Comparison of ENCODE assay signal across 23 cellular contexts in genomic region chr5:148989567-148989966, GRCh38.
DNase-seq lines count a peak whose midpoint lies in the region; ATAC-seq, FAIRE-seq and TF ChIP-seq lines count a peak whose summit lies in the region.
"Had no signal": no experiment of that assay in that cellular context is flagged by ENCODE, and none has a peak within 500 bp of the region (broad histone marks: within the 10 kb centered on the region; RNA-seq: fewer than 3 reads in every experiment).

No MANE protein-coding gene starts in this region.

- DNase-seq in ELR (ENCODE audit: low read depth) (peak; percentile 64), M059J (ENCODE audit: low read depth) (peak; percentile 78), epithelial cell of prostate (ENCODE audit: low read depth, low spot score) (no peak), keratinocyte (ENCODE audit: low read depth, low spot score) (no peak), sciatic nerve (ENCODE audit: low spot score) (no peak), HT-29 (ENCODE audit: low spot score) (no peak), RPMI8226 (no peak)
- no peak for DNase-seq in stimulated activated CD4-positive, alpha-beta T cell treated with anti-CD3 and anti-CD28 coated beads, Interleukin-4, amount 100 ng/mL, for 24 hours
- DNase-seq: Caco-2; CD4-positive, CD25-positive, alpha-beta regulatory T cell; CD8-positive, alpha-beta T cell; DMS153; DND-41; GDM1; H9 had no signal

- no peak for ATAC-seq in sciatic nerve
- ATAC-seq: CD8-positive, alpha-beta T cell; GM12878; GM23338; HCT116 had no signal

- TF ChIP-seq CTCF in keratinocyte (optimal IDR thresholded peaks at IDR 0.05 in 1 of 3, IDR thresholded peaks at IDR 0.05 in 1 of 3, conservative IDR thresholded peaks at IDR 0.05 in 1 of 3; ENCODE audit: extremely low read depth in 1 of 3, insufficient read depth in 2 of 3, low read length in 3 of 3) = no peak

- no peaks in the 10 kb centered on the region for H3K9me1 ChIP-seq in keratinocyte (ENCODE audit: control insufficient read depth, extremely low read depth, insufficient read depth, low read length)

- no peaks in the 10 kb centered on the region for H3K36me3 ChIP-seq in keratinocyte (ENCODE audit: control insufficient read depth in 2 of 2, extremely low read depth in 1 of 2, insufficient read depth in 2 of 2, low read length in 2 of 2)
- H3K36me3 ChIP-seq: BLaER1 had no signal

- H3K4me3 ChIP-seq in keratinocyte (ENCODE audit: control insufficient read depth in 2 of 3, extremely low read depth in 1 of 3, insufficient read depth in 2 of 3, low read depth in 1 of 3, low read length in 3 of 3) = no peak overlapping the region
- H3K4me3 ChIP-seq: BLaER1, GM12878, GM23338 had no signal

- H3K9me3 ChIP-seq in keratinocyte (ENCODE audit: control insufficient read depth, low read depth, low read length) = no peaks in the 10 kb centered on the region
- H3K9me3 ChIP-seq: BLaER1 had no signal

- no peak overlapping the region for H3K9ac ChIP-seq in keratinocyte (ENCODE audit: control insufficient read depth, extremely low read depth, insufficient read depth, low read length)
- H3K9ac ChIP-seq: BLaER1 had no signal

- H3K4me2 ChIP-seq in keratinocyte (ENCODE audit: control insufficient read depth, extremely low read depth, insufficient read depth, low read depth, low read length) = no peak overlapping the region
- H3K4me2 ChIP-seq: BLaER1, GM23338 had no signal

- intact Hi-C loops in sciatic nerve (cut with DNase I) = no loop called here

- peak overlapping the region; percentile 98 for H3K27ac ChIP-seq in epithelial cell of prostate
- no peak overlapping the region for H3K27ac ChIP-seq in keratinocyte (ENCODE audit: control insufficient read depth, insufficient read depth, low read length)
- H3K27ac ChIP-seq: 22Rv1, BLaER1, C4-2B had no signal

- H3K27me3 ChIP-seq in keratinocyte (ENCODE audit: control insufficient read depth, extremely low read depth, insufficient read depth, low read length) = no peaks in the 10 kb centered on the region
- H3K27me3 ChIP-seq: BLaER1 had no signal

- peaks cover 70% of the 10 kb centered on the region for H3K4me1 ChIP-seq in keratinocyte (ENCODE audit: control insufficient read depth, extremely low read depth, insufficient read depth, low read length)
- H3K4me1 ChIP-seq: BLaER1 had no signal

- H3K79me2 ChIP-seq in keratinocyte (ENCODE audit: control insufficient read depth, insufficient read depth, low read length) = no peaks in the 10 kb centered on the region

- FAIRE-seq in keratinocyte (lab: Jason Lieb, UNC) = peak; percentile 23
- FAIRE-seq: A204.1, GM12878, GM19239 had no signal

- H4K20me1 ChIP-seq in keratinocyte (ENCODE audit: control insufficient read depth, extremely low read depth, insufficient read depth, low read length) = no peaks in the 10 kb centered on the region
- H4K20me1 ChIP-seq: BLaER1 had no signal

- dilution Hi-C loops in keratinocyte (cut with MboI; ENCODE audit: extremely low pct_ligation_motif_present, low sequenced_read_pairs) = no loop called here

- H2AFZ ChIP-seq in keratinocyte (ENCODE audit: control insufficient read depth, low read length) = no peak overlapping the region
- H2AFZ ChIP-seq: GM23338 had no signal

Comparison
In these comparisons a context has a peak if more than half of its experiments do, and no peak if none do; other contexts are left out.
1. DNase-seq: peak in ELR (single experiment) and M059J (single experiment); none in epithelial cell of prostate (single experiment), keratinocyte (single experiment), sciatic nerve (single experiment), HT-29 (single experiment), stimulated activated CD4-positive, alpha-beta T cell treated with anti-CD3 and anti-CD28 coated beads, Interleukin-4, amount 100 ng/mL, for 24 hours (single experiment) and RPMI8226 (single experiment).